In genomic region chr11:117923275-117923674, GRCh38 we compare ENCODE assay signal across 37 cellular contexts. TPM values are rescaled to one million over a fixed set of nuclear protein-coding genes. Genes with fewer than 3 reads are reported as not detected.
"Had no signal": no experiment of that assay in that cellular context is flagged by ENCODE, and none has a peak within 500 bp of the region (broad histone marks: within the 10 kb centered on the region; RNA-seq: fewer than 3 reads in every experiment).

No MANE protein-coding gene starts in this region.

- H3K4me1 ChIP-seq: ascending aorta, breast epithelium, foreskin keratinocyte, gastrocnemius medialis had no signal

- H3K4me1 Mint-ChIP-seq: brain had no signal

- H3K36me3 ChIP-seq: ascending aorta, breast epithelium, cardiac muscle cell, esophagus muscularis mucosa, gastrocnemius medialis, WERI-Rb-1 had no signal

- H3K27ac ChIP-seq: ascending aorta, breast epithelium, cardiac muscle cell, esophagus muscularis mucosa, foreskin keratinocyte, gastrocnemius medialis, WERI-Rb-1 had no signal

- H3K4me3 Mint-ChIP-seq: activated B cell treated with CpG ODN at 0.5 μM for 24 hours; activated CD4-positive, alpha-beta memory T cell treated with anti-CD3 and anti-CD28 coated beads, Interleukin-2, amount 10 ng/mL, durations not matched to agents 7 days and 5 days; activated CD4-positive, alpha-beta T cell treated with anti-CD3 and anti-CD28 coated beads for 36 hours; activated CD4-positive, alpha-beta T cell treated with anti-CD3 and anti-CD28 coated beads, Interleukin-2, amount 10 ng/mL, durations not matched to agents 7 days and 5 days; activated CD8-positive, alpha-beta memory T cell treated with anti-CD3 and anti-CD28 coated beads, Interleukin-2, amount 10 ng/mL, durations not matched to agents 7 days and 5 days; activated naive CD8-positive, alpha-beta T cell; activated T-helper 1 cell treated with anti-CD3 and anti-CD28 coated beads, Interleukin-12 subunit alpha, Interleukin-12 subunit beta, Interleukin-2, Interleukin-4 antibody, amounts not matched to agents 30 ng/mL and 10 ng/mL and 1 ng/mL, durations not matched to agents 14 hours and 24 hours and 36 hours; brain; central memory CD8-positive, alpha-beta T cell; effector memory CD8-positive, alpha-beta T cell; T-helper 17 cell; T-helper 2 cell treated with Interferon-gamma antibody and Interleukin-4, amounts not matched to agents 5 μg/mL and 100 μg/mL, for 36 hours had no signal

- DNase-seq: activated B cell treated with CpG ODN at 0.5 μM for 24 hours; activated CD4-positive, alpha-beta memory T cell treated with anti-CD3 and anti-CD28 coated beads, Interleukin-2, amount 10 ng/mL, durations not matched to agents 7 days and 5 days; activated CD4-positive, alpha-beta T cell treated with anti-CD3 and anti-CD28 coated beads for 36 hours; activated CD4-positive, alpha-beta T cell treated with anti-CD3 and anti-CD28 coated beads, Interleukin-2, amount 10 ng/mL, durations not matched to agents 7 days and 5 days; activated CD4-positive, alpha-beta T cell treated with anti-CD3 and anti-CD28 coated beads, Interleukin-2, amount 50 U/mL, for 4 hours; activated CD8-positive, alpha-beta memory T cell treated with anti-CD3 and anti-CD28 coated beads, Interleukin-2, amount 10 ng/mL, durations not matched to agents 7 days and 5 days; activated CD8-positive, alpha-beta memory T cell treated with anti-CD3 and anti-CD28 coated beads, Interleukin-2, amount 50 U/mL, for 4 hours; activated gamma-delta T cell treated with Interleukin-2 at 50 U/mL for 16 hours; activated naive CD4-positive, alpha-beta T cell treated with anti-CD3 and anti-CD28 coated beads, Interleukin-2, amount 50 U/mL, for 16 hours; activated naive CD4-positive, alpha-beta T cell treated with Interleukin-2 at 50 U/mL for 16 hours; activated T-cell treated with anti-CD3 and anti-CD28 coated beads, Interleukin-2, amount 50 U/mL, for 1 hour; activated T-cell treated with anti-CD3 and anti-CD28 coated beads, Interleukin-2, amount 50 U/mL, for 48 hours; cortex of kidney; dermis blood vessel endothelial cell; effector CD4-positive, alpha-beta T cell; effector memory CD8-positive, alpha-beta T cell; erythroblast; foreskin keratinocyte; gastrocnemius medialis; glutamatergic neuron; T-helper 1 cell; T-helper 17 cell; T1000; WERI-Rb-1 had no signal

- H3K4me3 ChIP-seq: ascending aorta, breast epithelium, cardiac muscle cell, esophagus muscularis mucosa, gastrocnemius medialis had no signal

- H3K27ac Mint-ChIP-seq: activated B cell treated with CpG ODN at 0.5 μM for 24 hours; activated CD4-positive, alpha-beta memory T cell treated with anti-CD3 and anti-CD28 coated beads, Interleukin-2, amount 10 ng/mL, durations not matched to agents 7 days and 5 days; activated CD4-positive, alpha-beta T cell treated with anti-CD3 and anti-CD28 coated beads for 36 hours; activated CD8-positive, alpha-beta memory T cell treated with anti-CD3 and anti-CD28 coated beads, Interleukin-2, amount 10 ng/mL, durations not matched to agents 7 days and 5 days; activated naive CD8-positive, alpha-beta T cell; activated T-helper 1 cell treated with anti-CD3 and anti-CD28 coated beads, Interleukin-12 subunit alpha, Interleukin-12 subunit beta, Interleukin-2, Interleukin-4 antibody, amounts not matched to agents 30 ng/mL and 10 ng/mL and 1 ng/mL, durations not matched to agents 14 hours and 24 hours and 36 hours; activated T-helper 2 cell treated with anti-CD3 and anti-CD28 coated beads, Interferon-gamma antibody, Interleukin-2, Interleukin-4, amounts not matched to agents 10 μg/mL and 5 μg/mL and 100 μg/mL, durations not matched to agents 14 hours and 24 hours and 36 hours; brain; effector memory CD8-positive, alpha-beta T cell; T-helper 17 cell; T-helper 2 cell treated with Interferon-gamma antibody and Interleukin-4, amounts not matched to agents 5 μg/mL and 100 μg/mL, for 36 hours had no signal

- ATAC-seq: activated CD4-positive, alpha-beta T cell treated with anti-CD3 and anti-CD28 coated beads for 36 hours; activated CD4-positive, CD25-positive, alpha-beta regulatory T cell treated with anti-CD3 and anti-CD28 coated beads, Interleukin-2, amount 50 U/mL, for 24 hours; activated CD8-positive, alpha-beta memory T cell treated with anti-CD3 and anti-CD28 coated beads, Interleukin-2, amount 10 ng/mL, durations not matched to agents 7 days and 5 days; effector memory CD8-positive, alpha-beta T cell; foreskin keratinocyte; gastrocnemius medialis; SK-N-SH treated with all-trans-retinoic acid at 6 μM for 48 hours; T-helper 17 cell had no signal

- H3K9me3 Mint-ChIP-seq: activated B cell treated with CpG ODN at 0.5 μM for 24 hours; activated CD4-positive, alpha-beta memory T cell treated with anti-CD3 and anti-CD28 coated beads, Interleukin-2, amount 10 ng/mL, durations not matched to agents 7 days and 5 days; activated CD4-positive, alpha-beta T cell treated with anti-CD3 and anti-CD28 coated beads, Interleukin-2, amount 10 ng/mL, durations not matched to agents 7 days and 5 days; activated T-helper 1 cell treated with anti-CD3 and anti-CD28 coated beads, Interleukin-12 subunit alpha, Interleukin-12 subunit beta, Interleukin-2, Interleukin-4 antibody, amounts not matched to agents 30 ng/mL and 10 ng/mL and 1 ng/mL, durations not matched to agents 14 hours and 24 hours and 36 hours; activated T-helper 2 cell treated with anti-CD3 and anti-CD28 coated beads, Interferon-gamma antibody, Interleukin-2, Interleukin-4, amounts not matched to agents 10 μg/mL and 5 μg/mL and 100 μg/mL, durations not matched to agents 14 hours and 24 hours and 36 hours; central memory CD8-positive, alpha-beta T cell; effector memory CD8-positive, alpha-beta T cell; T-helper 2 cell treated with Interferon-gamma antibody and Interleukin-4, amounts not matched to agents 5 μg/mL and 100 μg/mL, for 36 hours had no signal

- FAIRE-seq: colon had no signal

- H3K27me3 Mint-ChIP-seq: activated B cell treated with CpG ODN at 0.5 μM for 24 hours; activated CD4-positive, alpha-beta T cell treated with anti-CD3 and anti-CD28 coated beads for 36 hours; activated naive CD8-positive, alpha-beta T cell; central memory CD8-positive, alpha-beta T cell; effector memory CD8-positive, alpha-beta T cell had no signal

- H3K9me3 ChIP-seq: ascending aorta, breast epithelium, esophagus muscularis mucosa, gastrocnemius medialis had no signal

- H3K27me3 ChIP-seq: ascending aorta, breast epithelium, cardiac muscle cell, esophagus muscularis mucosa had no signal

- H3K36me3 Mint-ChIP-seq: activated CD8-positive, alpha-beta memory T cell treated with anti-CD3 and anti-CD28 coated beads, Interleukin-2, amount 10 ng/mL, durations not matched to agents 7 days and 5 days; activated naive CD8-positive, alpha-beta T cell; brain had no signal

RNA-seq across cellular contexts. Expression of gene TMPRSS13, which starts 5.9 kb away (rescaled TPM):
- total RNA-seq: ascending aorta, dermis blood vessel endothelial cell, esophagus muscularis mucosa, gastrocnemius medialis had no signal

RNA-seq across cellular contexts. Expression of gene FXYD6, which starts 46.8 kb away (rescaled TPM):
- total RNA-seq: activated B cell treated with CpG ODN at 0.5 μM for 24 hours; activated CD4-positive, alpha-beta memory T cell treated with anti-CD3 and anti-CD28 coated beads, Interleukin-2, amount 10 ng/mL, durations not matched to agents 7 days and 5 days; activated CD4-positive, alpha-beta T cell treated with anti-CD3 and anti-CD28 coated beads, Interleukin-2, amount 10 ng/mL, durations not matched to agents 7 days and 5 days; activated T-helper 1 cell treated with anti-CD3 and anti-CD28 coated beads, Interleukin-12 subunit alpha, Interleukin-12 subunit beta, Interleukin-2, Interleukin-4 antibody, amounts not matched to agents 30 ng/mL and 10 ng/mL and 1 ng/mL, durations not matched to agents 14 hours and 24 hours and 36 hours; foreskin keratinocyte had no signal
